16 cellular contexts compared by ENCODE assay signal in the genomic region with DNA sequence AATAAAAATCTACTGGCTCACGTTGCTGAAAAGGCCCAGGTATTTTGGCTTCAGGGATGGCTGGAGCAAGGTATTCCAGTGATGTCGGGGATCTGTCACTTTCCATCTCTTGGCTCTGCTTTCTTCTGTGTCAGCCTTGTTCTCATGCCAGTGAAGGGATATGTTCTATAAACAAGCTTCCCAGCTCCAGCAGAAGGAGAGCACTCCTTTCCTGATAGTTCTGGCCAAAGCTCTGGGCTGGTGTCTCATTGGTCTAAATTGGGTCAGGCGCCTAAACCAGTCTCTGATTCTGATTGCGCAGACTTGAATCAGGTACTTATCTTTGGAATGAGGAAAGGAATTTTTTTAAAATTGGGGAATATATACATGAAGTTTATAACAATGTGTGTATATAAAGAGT. TPM values are rescaled to one million over a fixed set of nuclear protein-coding genes. Genes with fewer than 3 reads are reported as not detected.
DNase-seq lines count a peak whose midpoint lies in the region; ATAC-seq and TF ChIP-seq lines count a peak whose summit lies in the region.
"Had no signal": no experiment of that assay in that cellular context is flagged by ENCODE, and none has a peak within 500 bp of the region (broad histone marks: within the 10 kb centered on the region; RNA-seq: fewer than 3 reads in every experiment).

No MANE protein-coding gene starts in this region.

- no peak for TF ChIP-seq RAD21 in IMR-90 (IDR thresholded peaks at IDR 0.05; ENCODE audit: low read length)

- peak overlapping the region; percentile 48; the same call in 1 of the 2 replicates for H2BK20ac ChIP-seq in IMR-90 (ENCODE audit: low read depth, low read length)

- no peak overlapping the region for H2AFZ ChIP-seq in IMR-90 (replicated peaks; ENCODE audit: low read length, poor library complexity)

- no peaks in the 10 kb centered on the region for H3K27me3 Mint-ChIP-seq in effector memory CD8-positive, alpha-beta T cell
- H3K27me3 Mint-ChIP-seq in activated CD4-positive, alpha-beta T cell treated with anti-CD3 and anti-CD28 coated beads, Interleukin-2, amount 10 ng/mL, durations not matched to agents 7 days and 5 days, result no peaks in the 10 kb centered on the region

- 40% methylated on average over 1 of the region's 4 CpGs; no CpG with 5 or more reads in 1 of the 2 experiments for WGBS in IMR-90 (ENCODE audit: extremely low coverage in 2 of 2, insufficient read length in 1 of 2), 2 experiments

- peak overlapping the region; percentile 62; the same call in 1 of the 2 replicates for H2AK5ac ChIP-seq in IMR-90 (ENCODE audit: low read depth, low read length)

- H3K27ac ChIP-seq in IMR-90 (ENCODE audit: insufficient read depth, low read length), result no peak overlapping the region
- H3K27ac ChIP-seq in colonic mucosa, result peak overlapping the region; percentile 75
- peak overlapping the region; percentile 85 to 91 for H3K27ac ChIP-seq in left lung
- H3K27ac ChIP-seq in temporal lobe (ENCODE audit: low read depth, low read length), result peak overlapping the region; percentile 45
- H3K27ac ChIP-seq: cardiac muscle cell had no signal

- peak overlapping the region; percentile 11; the same call in 1 of the 2 replicates for H3K4ac ChIP-seq in IMR-90 (ENCODE audit: low read depth, low read length)

- ATAC-seq in IMR-90 (ENCODE audit: low read depth), result peak; percentile 6; the same call in 1 of the 2 replicates
- peak; percentile 59 for ATAC-seq in left lung
- ATAC-seq in effector memory CD8-positive, alpha-beta T cell (replicated peaks), result no peak
- ATAC-seq: sciatic nerve had no signal

- H3K27ac Mint-ChIP-seq in effector memory CD8-positive, alpha-beta T cell, result no peak overlapping the region
- H3K27ac Mint-ChIP-seq in activated CD4-positive, alpha-beta T cell treated with anti-CD3 and anti-CD28 coated beads, Interleukin-2, amount 10 ng/mL, durations not matched to agents 7 days and 5 days, result no peak overlapping the region

- H3K9ac ChIP-seq in IMR-90 (ENCODE audit: low read depth, low read length), result no peak overlapping the region
- H3K9ac ChIP-seq in colonic mucosa (ENCODE audit: low read depth in 2 of 2, low read length in 2 of 2), result peak overlapping the region in 1 of 2 donors; percentile 55

- H3K4me3 ChIP-seq in IMR-90 (ENCODE audit: insufficient read depth, low read depth, low read length) (no peak overlapping the region), colonic mucosa (no peak overlapping the region), left lung (peak overlapping the region in 1 of 2 donors; percentile 83)
- H3K4me3 ChIP-seq: cardiac muscle cell had no signal

- no peak overlapping the region for H3K4me2 ChIP-seq in IMR-90 (ENCODE audit: low read depth, low read length)

- H3K36me3 ChIP-seq in IMR-90 (ENCODE audit: control insufficient read depth, insufficient read depth, low read length), result no peaks in the 10 kb centered on the region
- H3K36me3 ChIP-seq in colonic mucosa, result no peaks in the 10 kb centered on the region
- H3K36me3 ChIP-seq in left lung, result peaks cover 0 to 6% of the 10 kb centered on the region in 2 donors
- H3K36me3 ChIP-seq: cardiac muscle cell had no signal

- peaks cover 61 to 83% of the 10 kb centered on the region in 2 donors for H3K4me1 Mint-ChIP-seq in effector memory CD8-positive, alpha-beta T cell (ENCODE audit: low read depth in 2 of 2)
- H3K4me1 Mint-ChIP-seq in activated CD4-positive, alpha-beta T cell treated with anti-CD3 and anti-CD28 coated beads, Interleukin-2, amount 10 ng/mL, durations not matched to agents 7 days and 5 days, result peaks cover 67% of the 10 kb centered on the region

- in situ Hi-C loops in IMR-90 (cut with MboI; ENCODE audit: low sequenced_read_pairs), result no loop called here

- no peak overlapping the region for H2AK9ac ChIP-seq in IMR-90 (replicated peaks; ENCODE audit: low read depth, low read length, poor library complexity)

- no peaks in the 10 kb centered on the region for H3K27me3 ChIP-seq in IMR-90 (ENCODE audit: control insufficient read depth, insufficient read depth, low read length)
- H3K27me3 ChIP-seq in colonic mucosa, result no peaks in the 10 kb centered on the region
- no peaks in the 10 kb centered on the region for H3K27me3 ChIP-seq in left lung
- H3K27me3 ChIP-seq: BLaER1 treated with 17β-estradiol and CSF1 and Interleukin-3, amounts not matched to agents 10 nM and 100 nM; cardiac muscle cell had no signal

- 0 out of 4 replicates have a peak overlapping the region, but pooled peaks of 1 of the 2 experiments have one; percentile 22 for H4K8ac ChIP-seq in IMR-90 (ENCODE audit: low read depth in 2 of 2, low read length in 2 of 2)

- peak overlapping the region; percentile 87 for H2BK120ac ChIP-seq in IMR-90 (ENCODE audit: low read depth, low read length)

- H3K4me1 ChIP-seq in IMR-90 (ENCODE audit: control insufficient read depth, insufficient read depth, low read length) (peaks cover 21% of the 10 kb centered on the region), colonic mucosa (peaks cover 28% of the 10 kb centered on the region), left lung (peaks cover 34 to 76% of the 10 kb centered on the region in 2 donors)

- H3K23ac ChIP-seq in IMR-90 (ENCODE audit: low read depth, low read length), result no peak overlapping the region

- H3K36me3 Mint-ChIP-seq in effector memory CD8-positive, alpha-beta T cell (ENCODE audit: insufficient read depth), result peaks cover 23% of the 10 kb centered on the region
- H3K36me3 Mint-ChIP-seq in activated CD4-positive, alpha-beta T cell treated with anti-CD3 and anti-CD28 coated beads, Interleukin-2, amount 10 ng/mL, durations not matched to agents 7 days and 5 days (ENCODE audit: low read depth), result peaks cover 9% of the 10 kb centered on the region

- no peak overlapping the region for H2BK15ac ChIP-seq in IMR-90 (ENCODE audit: low read depth, low read length)

- peaks cover 29 to 80% of the 10 kb centered on the region in 2 experiments for H3K79me1 ChIP-seq in IMR-90 (ENCODE audit: low read depth in 1 of 2, low read length in 2 of 2)

- no peak overlapping the region for H3K14ac ChIP-seq in IMR-90 (replicated peaks; ENCODE audit: low read depth, low read length)

- CTCF ChIA-PET in IMR-90 (lab: Yijun Ruan, JAX), result no interaction called here
- CTCF ChIA-PET in activated CD4-positive, alpha-beta T cell treated with anti-CD3 and anti-CD28 coated beads, Interleukin-2, amount 10 ng/mL, durations not matched to agents 7 days and 5 days (lab: Charles Lee), result no interaction called here

- no peaks in the 10 kb centered on the region for H3K9me3 ChIP-seq in IMR-90 (ENCODE audit: control insufficient read depth, insufficient read depth, low read length)
- no peaks in the 10 kb centered on the region for H3K9me3 ChIP-seq in colonic mucosa
- H3K9me3 ChIP-seq in left lung, result no peaks in the 10 kb centered on the region
- H3K9me3 ChIP-seq: BLaER1 treated with 17β-estradiol and CSF1 and Interleukin-3, amounts not matched to agents 10 nM and 100 nM had no signal

- intact Hi-C loops in IMR-90 (cut with micrococcal nuclease), result no loop called here
- intact Hi-C loops in colonic mucosa (cut with DNase I), result no loop called here
- intact Hi-C loops in left lung (cut with DNase I), result no loop called here

- peaks cover 35% of the 10 kb centered on the region; the same call in 1 of the 2 replicates for H4K20me1 ChIP-seq in IMR-90 (ENCODE audit: insufficient read depth, low read length)

- H3K4me3 Mint-ChIP-seq in effector memory CD8-positive, alpha-beta T cell, result peak overlapping the region in 1 of 2 donors; percentile 67
- no peak overlapping the region for H3K4me3 Mint-ChIP-seq in activated CD4-positive, alpha-beta T cell treated with anti-CD3 and anti-CD28 coated beads, Interleukin-2, amount 10 ng/mL, durations not matched to agents 7 days and 5 days

- no peaks in the 10 kb centered on the region for H3K9me3 Mint-ChIP-seq in effector memory CD8-positive, alpha-beta T cell
- no peaks in the 10 kb centered on the region for H3K9me3 Mint-ChIP-seq in activated CD4-positive, alpha-beta T cell treated with anti-CD3 and anti-CD28 coated beads, Interleukin-2, amount 10 ng/mL, durations not matched to agents 7 days and 5 days

- no peak overlapping the region for H3K56ac ChIP-seq in IMR-90 (ENCODE audit: extremely low read depth, insufficient read depth, low read length)

- TF ChIP-seq CTCF in IMR-90 (conservative IDR thresholded peaks at IDR 0.05; ENCODE audit: low read depth, low read length), result no peak
- no peak for TF ChIP-seq CTCF in colonic mucosa (IDR thresholded peaks at IDR 0.05)
- TF ChIP-seq CTCF in left lung (IDR thresholded peaks at IDR 0.05), result no peak

- no peak for TF ChIP-seq POLR2A in IMR-90 (IDR thresholded peaks at IDR 0.05; ENCODE audit: low read depth, low read length)

- H2BK5ac ChIP-seq in IMR-90 (ENCODE audit: low read depth, low read length, poor library complexity, severe bottlenecking), result no peak overlapping the region

- no peak overlapping the region for H4K91ac ChIP-seq in IMR-90 (ENCODE audit: insufficient read depth, low read depth, low read length)

- no peak overlapping the region for H4K5ac ChIP-seq in IMR-90 (ENCODE audit: low read depth, low read length)

- peaks cover 24% of the 10 kb centered on the region for H3K9me1 ChIP-seq in IMR-90 (ENCODE audit: insufficient read depth, low read length)

- peak; percentile 60 for DNase-seq in IMR-90
- DNase-seq in colonic mucosa, result peak; percentile 39
- no peak for DNase-seq in left lung
- DNase-seq in effector memory CD8-positive, alpha-beta T cell, result no peak
- DNase-seq in activated CD4-positive, alpha-beta T cell treated with anti-CD3 and anti-CD28 coated beads, Interleukin-2, amount 10 ng/mL, durations not matched to agents 7 days and 5 days, result no peak
- DNase-seq in glomerular visceral epithelial cell (ENCODE audit: extremely low spot score), result no peak
- no peak for DNase-seq in activated effector memory CD4-positive, alpha-beta T cell treated with anti-CD3 and anti-CD28 coated beads, Interleukin-2, amount 50 U/mL, for 16 hours
- DNase-seq: activated CD8-positive, alpha-beta memory T cell treated with anti-CD3 and anti-CD28 coated beads for 24 hours; activated naive CD4-positive, alpha-beta T cell treated with Interleukin-2 at 50 U/mL for 16 hours; erythroblast; HCEC 1CT; stimulated activated naive CD4-positive, alpha-beta T cell treated with Interleukin-2 at 50 U/mL for 16 hours had no signal

- dilution Hi-C loops in IMR-90 (cut with HindIII; ENCODE audit: low sequenced_read_pairs, unreplicated experiment), result no loop called here

- POLR2A ChIA-PET in IMR-90 (lab: Charles Lee; ENCODE audit: unreplicated experiment), result no interaction called here
- POLR2A ChIA-PET in activated CD4-positive, alpha-beta T cell treated with anti-CD3 and anti-CD28 coated beads, Interleukin-2, amount 10 ng/mL, durations not matched to agents 7 days and 5 days (lab: Charles Lee), result no interaction called here

- BruUV-seq in IMR-90 (replicated peaks; lab: Mats Ljungman, UMichigan), result no TSS peak

- no peak overlapping the region for H3K18ac ChIP-seq in IMR-90 (ENCODE audit: low read depth, low read length)

RNA-seq across cellular contexts. Expression of a gene that starts 5.1 kb away (rescaled TPM):
- 18.8 and 23.6 TPM in 2 replicates for total RNA-seq in IMR-90 (2012; rRNA removed)
- 7.6 and 8.0 TPM in 2 replicates for polyA plus RNA-seq in IMR-90 (2012; rRNA removed)
- polyA plus RNA-seq in IMR-90 (2012; cell fraction: cytosol; rRNA removed), result 2.0 and 2.5 TPM in 2 replicates
- 4.3 and 18.5 TPM in 2 replicates for polyA plus RNA-seq in IMR-90 (2012; cell fraction: nucleus; rRNA removed; ENCODE audit: low replicate concordance)
- total RNA-seq in colonic mucosa, result 10 to 100 TPM; 17.1 to 30.3 TPM
- total RNA-seq in left lung, result 10 to 100 TPM; 51.2 to 69.4 TPM
- 21.1 TPM for total RNA-seq in temporal lobe
- total RNA-seq in activated CD4-positive, alpha-beta T cell treated with anti-CD3 and anti-CD28 coated beads, Interleukin-2, amount 10 ng/mL, durations not matched to agents 7 days and 5 days, result 1 to 10 TPM; 6.9 to 7.4 TPM

RNA-seq across cellular contexts. Expression of a gene that starts 37.8 kb away (rescaled TPM):
- 15.4 and 23.3 TPM in 2 replicates for total RNA-seq in IMR-90 (2012; rRNA removed)
- polyA plus RNA-seq in IMR-90 (2012; rRNA removed), result 10.7 and 11.1 TPM in 2 replicates
- polyA plus RNA-seq in IMR-90 (2012; cell fraction: cytosol; rRNA removed), result 2.2 and 4.5 TPM in 2 replicates
- polyA plus RNA-seq in IMR-90 (2012; cell fraction: nucleus; rRNA removed; ENCODE audit: low replicate concordance), result 0.74 and 3.5 TPM in 2 replicates
- total RNA-seq in colonic mucosa, result 10 to 100 TPM; 26.1 to 36.1 TPM
- total RNA-seq in left lung, result 10 to 100 TPM; 22.8 to 25.4 TPM
- 20.4 TPM for total RNA-seq in temporal lobe
- 10 to 100 TPM; 40.3 to 46.5 TPM for total RNA-seq in activated CD4-positive, alpha-beta T cell treated with anti-CD3 and anti-CD28 coated beads, Interleukin-2, amount 10 ng/mL, durations not matched to agents 7 days and 5 days

Comparison
In these comparisons a context has a peak if more than half of its experiments do, and no peak if none do; other contexts are left out.
1. DNase-seq: peak in IMR-90 (single experiment) and colonic mucosa (single experiment); none in left lung (0 of 2), effector memory CD8-positive, alpha-beta T cell (0 of 3), activated CD4-positive, alpha-beta T cell treated with anti-CD3 and anti-CD28 coated beads, Interleukin-2, amount 10 ng/mL, durations not matched to agents 7 days and 5 days (single experiment), glomerular visceral epithelial cell (single experiment) and activated effector memory CD4-positive, alpha-beta T cell treated with anti-CD3 and anti-CD28 coated beads, Interleukin-2, amount 50 U/mL, for 16 hours (single experiment).